In genomic region chr5:131396015-131396414, GRCh38 we compare ENCODE assay signal across 8 cellular contexts.
DNase-seq lines count a peak whose midpoint lies in the region; ATAC-seq and TF ChIP-seq lines count a peak whose summit lies in the region.

No MANE protein-coding gene starts in this region.

- peaks cover 92% of the 10 kb centered on the region for H3K36me3 Mint-ChIP-seq in activated T-cell treated with anti-CD3 and anti-CD28 coated beads, Interleukin-2, amount 50 U/mL, for 24 hours (ENCODE audit: low read depth)
- peaks cover 79% of the 10 kb centered on the region for H3K36me3 Mint-ChIP-seq in nephron (ENCODE audit: low read depth)

- peaks cover 80% of the 10 kb centered on the region for H3K4me1 Mint-ChIP-seq in activated T-cell treated with anti-CD3 and anti-CD28 coated beads, Interleukin-2, amount 50 U/mL, for 24 hours (ENCODE audit: low read depth)
- peaks cover 5% of the 10 kb centered on the region for H3K4me1 Mint-ChIP-seq in nephron

- no peak overlapping the region for H3K4me3 ChIP-seq in SJCRH30

- peak overlapping the region; percentile 99 for H3K27ac Mint-ChIP-seq in activated T-cell treated with anti-CD3 and anti-CD28 coated beads, Interleukin-2, amount 50 U/mL, for 24 hours
- peak overlapping the region in 2 of 3 experiments; percentile 60 to 65 for H3K27ac Mint-ChIP-seq in nephron

- no peak overlapping the region for H3K27ac ChIP-seq in SJCRH30

- H3K27me3 ChIP-seq in SJCRH30 = no peaks in the 10 kb centered on the region

- peak overlapping the region; percentile 72 for H3K4me3 Mint-ChIP-seq in activated T-cell treated with anti-CD3 and anti-CD28 coated beads, Interleukin-2, amount 50 U/mL, for 24 hours
- no peak overlapping the region for H3K4me3 Mint-ChIP-seq in nephron

- TF ChIP-seq CTCF in nephron (IDR thresholded peaks at IDR 0.05; ENCODE audit: unreplicated experiment in 3 of 3) = no peak

- no peaks in the 10 kb centered on the region for H3K27me3 Mint-ChIP-seq in activated T-cell treated with anti-CD3 and anti-CD28 coated beads, Interleukin-2, amount 50 U/mL, for 24 hours
- no peaks in the 10 kb centered on the region for H3K27me3 Mint-ChIP-seq in nephron (ENCODE audit: low read depth)

- no peak for DNase-seq in activated T-cell treated with anti-CD3 and anti-CD28 coated beads, Interleukin-2, amount 50 U/mL, for 24 hours
- DNase-seq in activated T-cell treated with anti-CD3 and anti-CD28 coated beads for 4 hours (no peak), middle frontal gyrus (ENCODE audit: extremely low spot score, low spot score) (no peak), SJCRH30 (no peak)
- DNase-seq in activated CD8-positive, alpha-beta memory T cell treated with anti-CD3 and anti-CD28 coated beads, Interleukin-2, amount 50 U/mL, for 48 hours = no peak

- no peaks in the 10 kb centered on the region for H3K9me3 ChIP-seq in SJCRH30 (replicated peaks)

- H3K36me3 ChIP-seq in SJCRH30 = peaks cover 34% of the 10 kb centered on the region

- ATAC-seq in GM21737 (IDR thresholded peaks at IDR 0.05; ENCODE audit: unreplicated experiment) (peak; percentile 83), HG03457 (IDR thresholded peaks at IDR 0.05; ENCODE audit: unreplicated experiment) (peak; percentile 73)

- peaks cover 4% of the 10 kb centered on the region for H3K9me3 Mint-ChIP-seq in activated T-cell treated with anti-CD3 and anti-CD28 coated beads, Interleukin-2, amount 50 U/mL, for 24 hours
- H3K9me3 Mint-ChIP-seq in nephron = peaks cover 7% of the 10 kb centered on the region

- no peaks in the 10 kb centered on the region for H3K4me1 ChIP-seq in SJCRH30
